ENCODE assay signal across 1 cellular context in the genomic region with DNA sequence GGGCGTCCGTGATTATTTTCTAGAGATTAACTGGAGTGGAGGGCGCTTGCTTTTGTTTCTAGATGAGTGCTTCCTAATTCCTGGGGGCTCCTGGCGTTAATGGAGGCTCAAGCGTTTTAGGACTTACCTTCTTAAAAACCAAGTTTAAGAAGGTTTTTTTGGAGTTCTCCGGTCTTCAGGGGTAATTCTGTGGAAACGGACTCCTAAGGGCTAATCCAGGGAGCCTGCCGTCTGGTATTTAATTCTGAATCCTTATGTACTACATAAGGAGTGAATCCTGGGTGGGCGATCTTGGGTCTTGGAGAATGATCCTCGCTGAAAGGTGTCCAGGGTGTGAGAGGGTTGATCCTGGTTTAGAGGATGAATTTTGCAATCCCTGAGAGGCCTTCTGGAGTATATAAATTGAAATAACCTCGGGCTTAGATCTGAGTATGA.
TF ChIP-seq lines count a peak whose summit lies in the region.

No MANE protein-coding gene starts in this region.

TF ChIP-seq in liver, 16 proteins besides CTCF, POLR2A, EP300 and RAD21 (continued from another document):
- TF ChIP-seq, protein P1, sequence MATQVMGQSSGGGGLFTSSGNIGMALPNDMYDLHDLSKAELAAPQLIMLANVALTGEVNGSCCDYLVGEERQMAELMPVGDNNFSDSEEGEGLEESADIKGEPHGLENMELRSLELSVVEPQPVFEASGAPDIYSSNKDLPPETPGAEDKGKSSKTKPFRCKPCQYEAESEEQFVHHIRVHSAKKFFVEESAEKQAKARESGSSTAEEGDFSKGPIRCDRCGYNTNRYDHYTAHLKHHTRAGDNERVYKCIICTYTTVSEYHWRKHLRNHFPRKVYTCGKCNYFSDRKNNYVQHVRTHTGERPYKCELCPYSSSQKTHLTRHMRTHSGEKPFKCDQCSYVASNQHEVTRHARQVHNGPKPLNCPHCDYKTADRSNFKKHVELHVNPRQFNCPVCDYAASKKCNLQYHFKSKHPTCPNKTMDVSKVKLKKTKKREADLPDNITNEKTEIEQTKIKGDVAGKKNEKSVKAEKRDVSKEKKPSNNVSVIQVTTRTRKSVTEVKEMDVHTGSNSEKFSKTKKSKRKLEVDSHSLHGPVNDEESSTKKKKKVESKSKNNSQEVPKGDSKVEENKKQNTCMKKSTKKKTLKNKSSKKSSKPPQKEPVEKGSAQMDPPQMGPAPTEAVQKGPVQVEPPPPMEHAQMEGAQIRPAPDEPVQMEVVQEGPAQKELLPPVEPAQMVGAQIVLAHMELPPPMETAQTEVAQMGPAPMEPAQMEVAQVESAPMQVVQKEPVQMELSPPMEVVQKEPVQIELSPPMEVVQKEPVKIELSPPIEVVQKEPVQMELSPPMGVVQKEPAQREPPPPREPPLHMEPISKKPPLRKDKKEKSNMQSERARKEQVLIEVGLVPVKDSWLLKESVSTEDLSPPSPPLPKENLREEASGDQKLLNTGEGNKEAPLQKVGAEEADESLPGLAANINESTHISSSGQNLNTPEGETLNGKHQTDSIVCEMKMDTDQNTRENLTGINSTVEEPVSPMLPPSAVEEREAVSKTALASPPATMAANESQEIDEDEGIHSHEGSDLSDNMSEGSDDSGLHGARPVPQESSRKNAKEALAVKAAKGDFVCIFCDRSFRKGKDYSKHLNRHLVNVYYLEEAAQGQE (IDR thresholded peaks at IDR 0.05), result no peak
